In the genomic region with DNA sequence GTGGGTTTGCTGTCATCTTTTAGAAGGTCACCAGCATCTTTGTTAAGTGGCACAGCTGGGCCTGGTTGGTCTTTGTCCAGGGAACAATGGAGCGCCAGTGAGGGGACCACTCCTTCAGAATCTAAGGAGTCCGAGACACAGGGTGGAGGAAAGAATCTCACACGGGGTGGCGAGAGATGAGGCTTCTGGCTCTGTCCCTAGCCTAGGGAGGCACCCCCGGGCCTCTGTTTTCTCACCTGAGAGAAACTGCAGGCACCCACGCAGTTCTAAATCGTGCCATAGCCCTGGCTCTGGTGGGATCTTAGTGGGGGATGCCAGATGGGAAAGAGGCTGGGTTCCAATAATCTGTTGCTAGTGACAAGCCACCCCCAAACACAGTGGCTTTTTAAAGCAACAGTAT, we compare ENCODE assay signal across 3 cellular contexts.
"Had no signal": no experiment of that assay in that cellular context is flagged by ENCODE, and none has a peak within 500 bp of the region (broad histone marks: within the 10 kb centered on the region; RNA-seq: fewer than 3 reads in every experiment).

No MANE protein-coding gene starts in this region.

- ATAC-seq: GM12878 had no signal

- DNase-seq: GDM1, GF-D8 had no signal
